In genomic region chr13:24215732-24216131, GRCh38 we compare ENCODE assay signal across 9 cellular contexts. TPM values are rescaled to one million over a fixed set of nuclear protein-coding genes. Genes with fewer than 3 reads are reported as not detected.
DNase-seq lines count a peak whose midpoint lies in the region; ATAC-seq and TF ChIP-seq lines count a peak whose summit lies in the region.
"Had no signal": no experiment of that assay in that cellular context is flagged by ENCODE, and none has a peak within 500 bp of the region (broad histone marks: within the 10 kb centered on the region; RNA-seq: fewer than 3 reads in every experiment).

No MANE protein-coding gene starts in this region.

- H3K4me1 ChIP-seq in mesendoderm (ENCODE audit: control insufficient read depth, low read depth, low read length), result peaks cover 3% of the 10 kb centered on the region

- H2BK5ac ChIP-seq in mesendoderm (ENCODE audit: low read length), result no peak overlapping the region

- TF ChIP-seq CTCF in 22Rv1 (IDR thresholded peaks at IDR 0.05), result no peak
- TF ChIP-seq CTCF in epithelial cell of proximal tubule (conservative IDR thresholded peaks at IDR 0.05; ENCODE audit: low read depth, low read length), result no peak

- H4K5ac ChIP-seq in mesendoderm (ENCODE audit: low read length), result no peak overlapping the region

- no peak for ATAC-seq in GM19324 (IDR thresholded peaks at IDR 0.05; ENCODE audit: low FRiP score, unreplicated experiment)

- H3K4me3 ChIP-seq in epithelial cell of proximal tubule (ENCODE audit: low read depth, low read length) (no peak overlapping the region), mesendoderm (ENCODE audit: low read length) (no peak overlapping the region)

- no peak for TF ChIP-seq RAD21 in Ishikawa (IDR thresholded peaks at IDR 0.05; ENCODE audit: low read depth)

- H3K23ac ChIP-seq in mesendoderm (ENCODE audit: low read length), result no peak overlapping the region

- no peak overlapping the region for H2BK15ac ChIP-seq in mesendoderm (replicated peaks; ENCODE audit: low read depth)

- H3K9ac ChIP-seq in mesendoderm (ENCODE audit: low read length), result no peak overlapping the region

- no peak overlapping the region for H3K56ac ChIP-seq in mesendoderm (ENCODE audit: low read length)

- H3K79me1 ChIP-seq in mesendoderm (ENCODE audit: low read length), result peaks cover 14% of the 10 kb centered on the region

- no peaks in the 10 kb centered on the region for H3K27me3 ChIP-seq in mesendoderm (ENCODE audit: insufficient read depth, low read length, poor library complexity)

- H3K36me3 ChIP-seq in mesendoderm (ENCODE audit: control insufficient read depth, insufficient read depth, low read length), result no peaks in the 10 kb centered on the region

- H2BK120ac ChIP-seq in mesendoderm (ENCODE audit: low read depth, low read length), result no peak overlapping the region

- no CpG with 5 or more reads among the region's 2 CpGs for WGBS in mesendoderm (ENCODE audit: extremely low coverage, insufficient coverage, low lambda C conversion rate)

- peaks cover 7% of the 10 kb centered on the region for H3K79me2 ChIP-seq in mesendoderm (ENCODE audit: control insufficient read depth, insufficient read depth, low read length)

- H2AK5ac ChIP-seq in mesendoderm (ENCODE audit: low read length), result no peak overlapping the region

- H3K4ac ChIP-seq in mesendoderm (ENCODE audit: low read depth, low read length), result no peak overlapping the region

- H3K4me2 ChIP-seq in mesendoderm (ENCODE audit: low read length), result no peak overlapping the region

- TF ChIP-seq EP300 in Ishikawa (IDR thresholded peaks at IDR 0.05; ENCODE audit: borderline replicate concordance), result peak; percentile 49; the same call in 1 of the 2 replicates

- H3K18ac ChIP-seq in mesendoderm (ENCODE audit: low read length), result no peak overlapping the region

- H4K8ac ChIP-seq in mesendoderm (ENCODE audit: low read depth, low read length), result no peak overlapping the region

- DNase-seq in epithelial cell of proximal tubule (ENCODE audit: low read depth) (peak; percentile 93), mesendoderm (peak; percentile 31), NCI-H510A treated with DMSO at 0.1 percent for 48 hours (lab: John Stamatoyannopoulos, UW) (no peak), NCI-H128 (lab: John Stamatoyannopoulos, UW; ENCODE audit: unreplicated experiment) (no peak), HUDEP-2 (lab: John Stamatoyannopoulos, UW; ENCODE audit: unreplicated experiment in 76 of 76) (no peak)
- DNase-seq: activated T-cell treated with anti-CD3 and anti-CD28 coated beads, Interleukin-2, amount 50 U/mL, for 48 hours had no signal

- peak overlapping the region; percentile 74 for H3K27ac ChIP-seq in 22Rv1
- H3K27ac ChIP-seq in mesendoderm (ENCODE audit: low read depth, low read length), result no peak overlapping the region

TF ChIP-seq in Ishikawa, 13 proteins besides CTCF, POLR2A, EP300 and RAD21:
- TF ChIP-seq YY1 (IDR thresholded peaks at IDR 0.05; ENCODE audit: low read depth) (no peak), CEBPB (IDR thresholded peaks at IDR 0.05) (no peak), CREB1 (IDR thresholded peaks at IDR 0.05; ENCODE audit: low read depth) (no peak), REST (IDR thresholded peaks at IDR 0.05; ENCODE audit: low read depth) (no peak), EGR1 (IDR thresholded peaks at IDR 0.05) (no peak), TCF12 (IDR thresholded peaks at IDR 0.05; ENCODE audit: low read depth) (peak; percentile 79), TEAD4 (IDR thresholded peaks at IDR 0.05) (peak; percentile 55), NFIC (IDR thresholded peaks at IDR 0.05) (peak; percentile 94), ZBTB7A (IDR thresholded peaks at IDR 0.05; ENCODE audit: low read depth) (no peak), TAF1 (IDR thresholded peaks at IDR 0.05; ENCODE audit: low read depth) (no peak), FOXM1 (IDR thresholded peaks at IDR 0.05; ENCODE audit: borderline replicate concordance, low read depth) (no peak), USF1 (IDR thresholded peaks at IDR 0.05) (no peak), MAX (IDR thresholded peaks at IDR 0.05) (no peak)

RNA-seq across cellular contexts. Expression of gene SPATA13, which starts 55.2 kb away (rescaled TPM):
- 11.4 and 12.1 TPM in 2 replicates for total RNA-seq in epithelial cell of proximal tubule
- 16.1 TPM for polyA plus RNA-seq in mesendoderm (2013, experiment 1 of 2)
- polyA plus RNA-seq in mesendoderm (2013, experiment 2 of 2), result 14.9 TPM

Comparison
In these comparisons a context has a peak if more than half of its experiments do, and no peak if none do; other contexts are left out.
1. DNase-seq: peak in epithelial cell of proximal tubule (single experiment) and mesendoderm (single experiment); none in NCI-H510A treated with DMSO at 0.1 percent for 48 hours (single experiment), NCI-H128 (single experiment) and HUDEP-2 (0 of 76).